10 cellular contexts compared by ENCODE assay signal in the genomic region with DNA sequence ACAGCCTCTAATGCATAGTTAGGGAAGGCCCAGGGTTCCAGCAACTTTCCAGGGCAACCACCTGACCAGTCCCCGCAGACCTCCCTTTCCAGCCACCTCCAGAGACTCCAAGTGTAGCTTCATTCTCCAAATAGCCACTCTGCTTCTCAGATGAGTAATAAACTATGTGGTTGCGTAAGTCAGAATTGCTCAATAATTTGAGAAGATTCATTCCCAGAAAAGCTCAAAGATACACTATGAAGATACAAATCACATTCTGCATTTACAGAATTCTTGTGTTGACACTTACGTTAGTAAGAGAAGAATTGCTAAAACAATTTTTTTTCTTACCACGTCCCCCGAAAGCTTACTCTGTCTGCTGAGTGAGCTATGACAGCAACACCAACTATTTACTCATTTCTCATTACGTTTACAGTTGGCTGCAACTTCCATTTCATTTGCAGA. TPM values are rescaled to one million over a fixed set of nuclear protein-coding genes. Genes with fewer than 3 reads are reported as not detected.
DNase-seq lines count a peak whose midpoint lies in the region; ATAC-seq and TF ChIP-seq lines count a peak whose summit lies in the region.
"Had no signal": no experiment of that assay in that cellular context is flagged by ENCODE, and none has a peak within 500 bp of the region (broad histone marks: within the 10 kb centered on the region; RNA-seq: fewer than 3 reads in every experiment).

No MANE protein-coding gene starts in this region.

- no peak for ATAC-seq in HG02970 (IDR thresholded peaks at IDR 0.05; ENCODE audit: low FRiP score, unreplicated experiment)

- no CpG with 5 or more reads among the region's 6 CpGs for WGBS in mesendoderm (ENCODE audit: extremely low coverage, insufficient coverage, low lambda C conversion rate)

- no peak overlapping the region for H4K8ac ChIP-seq in mesendoderm (ENCODE audit: low read depth, low read length)

- H2BK5ac ChIP-seq in mesendoderm (ENCODE audit: low read length), result no peak overlapping the region

- H3K79me2 ChIP-seq in mesendoderm (ENCODE audit: control insufficient read depth, insufficient read depth, low read length), result no peaks in the 10 kb centered on the region

- no peak overlapping the region for H3K4me2 ChIP-seq in mesendoderm (ENCODE audit: low read length)

- H4K5ac ChIP-seq in mesendoderm (ENCODE audit: low read length), result no peak overlapping the region

- H3K27me3 ChIP-seq in MG63, result no peaks in the 10 kb centered on the region
- H3K27me3 ChIP-seq in mesendoderm (ENCODE audit: insufficient read depth, low read length, poor library complexity), result no peaks in the 10 kb centered on the region

- H2BK120ac ChIP-seq in mesendoderm (ENCODE audit: low read depth, low read length), result no peak overlapping the region

- H3K9me3 ChIP-seq in MG63, result no peaks in the 10 kb centered on the region
- H3K9me3 ChIP-seq: SJCRH30 had no signal

- no peak overlapping the region for H3K4me3 ChIP-seq in AG09309 (ENCODE audit: control insufficient read depth, low read depth, low read length)
- H3K4me3 ChIP-seq in MG63, result no peak overlapping the region
- no peak overlapping the region for H3K4me3 ChIP-seq in cardiac fibroblast (replicated peaks in 1 of 2; ENCODE audit: low read depth in 2 of 2, low read length in 2 of 2)
- no peak overlapping the region for H3K4me3 ChIP-seq in mesendoderm (ENCODE audit: low read length)
- H3K4me3 ChIP-seq: cardiac muscle cell, SJCRH30 had no signal

- DNase-seq in AG09309 (ENCODE audit: low read depth), result peak; percentile 96
- DNase-seq in MG63, result peak; percentile 63
- DNase-seq in cardiac fibroblast (ENCODE audit: low read depth in 2 of 2), result peak; percentile 96 to 98
- peak; percentile 56 for DNase-seq in mesendoderm
- DNase-seq in DMS 273 (lab: John Stamatoyannopoulos, UW; ENCODE audit: unreplicated experiment), result no peak
- DNase-seq in DMS53 treated with DMSO at 0.1 percent for 48 hours (lab: John Stamatoyannopoulos, UW; ENCODE audit: unreplicated experiment), result no peak
- no peak for DNase-seq in mesenteric fat pad (ENCODE audit: low spot score)
- DNase-seq: SJCRH30 had no signal

- H3K9ac ChIP-seq in mesendoderm (ENCODE audit: low read length), result no peak overlapping the region

- H2BK15ac ChIP-seq in mesendoderm (replicated peaks; ENCODE audit: low read depth), result no peak overlapping the region

- no peaks in the 10 kb centered on the region for H3K79me1 ChIP-seq in mesendoderm (ENCODE audit: low read length)

- H3K27ac ChIP-seq in mesendoderm (ENCODE audit: low read depth, low read length), result no peak overlapping the region
- H3K27ac ChIP-seq: cardiac muscle cell, SJCRH30 had no signal

- H3K4ac ChIP-seq in mesendoderm (ENCODE audit: low read depth, low read length), result no peak overlapping the region

- H3K18ac ChIP-seq in mesendoderm (ENCODE audit: low read length), result no peak overlapping the region

- no peak overlapping the region for H3K23ac ChIP-seq in mesendoderm (ENCODE audit: low read length)

- no peaks in the 10 kb centered on the region for H3K4me1 ChIP-seq in mesendoderm (ENCODE audit: control insufficient read depth, low read depth, low read length)
- H3K4me1 ChIP-seq: SJCRH30 had no signal

- H3K36me3 ChIP-seq in MG63 (no peaks in the 10 kb centered on the region), mesendoderm (ENCODE audit: control insufficient read depth, insufficient read depth, low read length) (no peaks in the 10 kb centered on the region)
- H3K36me3 ChIP-seq: cardiac muscle cell, SJCRH30 had no signal

- no peak for TF ChIP-seq CTCF in AG09309 (IDR thresholded peaks at IDR 0.05; ENCODE audit: control insufficient read depth, insufficient read depth, low read depth, low read length, missing control alignments)
- TF ChIP-seq CTCF in cardiac fibroblast (IDR thresholded peaks at IDR 0.05; ENCODE audit: low read depth, low read length), result no peak

- no peak overlapping the region for H3K56ac ChIP-seq in mesendoderm (ENCODE audit: low read length)

- no peak overlapping the region for H2AK5ac ChIP-seq in mesendoderm (ENCODE audit: low read length)

RNA-seq across cellular contexts. Expression of a gene that starts 8.2 kb away (rescaled TPM):
- total RNA-seq in MG63 (2014; rRNA removed; shearing (Covaris generic); ENCODE audit: low replicate concordance), result 8.2 and 10.6 TPM in 2 replicates
- polyA plus RNA-seq in mesendoderm (2013, experiment 1 of 2), result 11.4 TPM
- polyA plus RNA-seq in mesendoderm (2013, experiment 2 of 2), result 11.4 TPM
- total RNA-seq in mesenteric fat pad, result 48.7 TPM

Comparison
In these comparisons a context has a peak if more than half of its experiments do, and no peak if none do; other contexts are left out.
1. DNase-seq: peak in AG09309 (single experiment), MG63 (single experiment), cardiac fibroblast (2 of 2) and mesendoderm (single experiment); none in DMS 273 (single experiment), DMS53 treated with DMSO at 0.1 percent for 48 hours (single experiment) and mesenteric fat pad (single experiment).